Comparison of ENCODE assay signal across 8 cellular contexts in the genomic region with DNA sequence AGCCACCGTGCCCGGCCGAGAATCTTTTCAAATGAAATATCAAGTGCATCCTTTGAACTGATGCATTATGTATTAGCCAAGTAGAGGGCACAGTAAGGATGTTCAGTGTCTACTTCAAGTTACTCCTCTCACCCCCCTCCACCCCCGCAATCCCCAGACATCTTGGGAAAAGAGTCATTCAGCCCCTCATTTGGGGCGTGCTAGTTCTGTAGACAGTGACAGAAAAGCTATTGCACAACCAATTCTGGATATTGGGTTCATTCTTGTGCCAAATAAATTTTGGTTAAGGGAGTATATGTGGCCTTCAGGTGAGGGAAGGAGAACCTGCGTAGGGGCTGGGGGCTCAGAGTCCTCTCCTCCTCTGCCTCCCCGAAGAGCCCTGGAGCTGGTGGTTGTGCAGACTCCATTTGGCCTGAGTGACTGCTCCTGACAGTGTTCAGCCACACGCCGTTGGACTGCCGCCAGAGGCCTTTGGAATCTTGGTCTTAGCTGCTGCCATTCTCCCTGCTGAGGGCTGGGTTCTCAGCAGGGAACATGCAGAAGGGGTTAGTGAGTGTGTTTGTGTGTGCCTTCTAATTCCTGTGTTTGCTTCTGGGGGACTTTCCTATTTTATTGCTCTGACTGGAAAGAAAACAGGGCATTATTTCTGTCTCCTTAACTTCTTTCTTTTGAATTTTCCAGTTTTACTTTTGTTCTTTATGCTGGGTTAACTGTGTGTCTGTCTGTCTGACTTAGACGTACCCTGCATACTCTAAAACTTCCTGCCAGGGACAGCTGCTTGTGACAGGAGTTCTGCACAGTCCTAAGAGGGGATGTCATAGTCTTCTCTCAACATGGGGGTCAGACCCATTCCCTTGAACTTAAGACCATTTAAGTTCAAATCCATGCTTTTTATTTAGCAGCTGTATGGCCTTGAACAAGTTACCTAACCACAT. TPM values are rescaled to one million over a fixed set of nuclear protein-coding genes. Genes with fewer than 3 reads are reported as not detected.
DNase-seq lines count a peak whose midpoint lies in the region; ATAC-seq and TF ChIP-seq lines count a peak whose summit lies in the region.

No MANE protein-coding gene starts in this region.

- TF ChIP-seq CTCF in SK-N-SH (IDR thresholded peaks at IDR 0.05): no peak
- no peak for TF ChIP-seq CTCF in heart right ventricle (IDR thresholded peaks at IDR 0.05)
- TF ChIP-seq CTCF in retinal pigment epithelial cell (conservative IDR thresholded peaks at IDR 0.05; ENCODE audit: low read depth, low read length): no peak

- TF ChIP-seq RAD21 in SK-N-SH (IDR thresholded peaks at IDR 0.05; ENCODE audit: low read length): peak; percentile 36

- H3K9me2 ChIP-seq in GM23248 (ENCODE audit: insufficient read depth) (no peaks in the 10 kb centered on the region), SK-N-SH (no peaks in the 10 kb centered on the region)

- H2AFZ ChIP-seq in GM23248 (0 out of 2 replicates have a peak overlapping the region, but pooled peaks have one; percentile 23), SK-N-SH (ENCODE audit: low read depth) (peak overlapping the region; percentile 9; the same call in 1 of the 2 replicates)

- ATAC-seq in heart right ventricle (peak; percentile 88 to 96 (median 93)), GM18505 (IDR thresholded peaks at IDR 0.05; ENCODE audit: unreplicated experiment) (no peak), HG02885 (IDR thresholded peaks at IDR 0.05; ENCODE audit: poor library complexity, unreplicated experiment) (no peak)

- H3K4me2 ChIP-seq in GM23248 (ENCODE audit: unreplicated experiment) (no peak overlapping the region), SK-N-SH (peak overlapping the region; percentile 52)

- no peak for TF ChIP-seq POLR2A in GM18505 (IDR thresholded peaks at IDR 0.05; ENCODE audit: borderline replicate concordance, extremely low read depth, insufficient read depth, insufficient read length)

- no peaks in the 10 kb centered on the region for H3K9me3 ChIP-seq in GM23248 (ENCODE audit: low read depth)
- H3K9me3 ChIP-seq in SK-N-SH: no peaks in the 10 kb centered on the region
- H3K9me3 ChIP-seq in heart right ventricle: no peaks in the 10 kb centered on the region

- H3K36me3 ChIP-seq in GM23248 (ENCODE audit: low read depth) (no peaks in the 10 kb centered on the region), SK-N-SH (replicated peaks in 1 of 2; ENCODE audit: control insufficient read depth in 1 of 2, insufficient read depth in 2 of 2, low read length in 1 of 2) (no peaks in the 10 kb centered on the region), heart right ventricle (no peaks in the 10 kb centered on the region)

- H4K20me1 ChIP-seq in GM23248 (ENCODE audit: insufficient read depth) (no peaks in the 10 kb centered on the region), SK-N-SH (ENCODE audit: insufficient read depth) (no peaks in the 10 kb centered on the region)

- H3K4me3 ChIP-seq in GM23248 (no peak overlapping the region), SK-N-SH (ENCODE audit: low read depth in 2 of 2, low read length in 1 of 2) (no peak overlapping the region), heart right ventricle (no peak overlapping the region), retinal pigment epithelial cell (ENCODE audit: low read length) (no peak overlapping the region)

- no peaks in the 10 kb centered on the region for H3K79me2 ChIP-seq in GM23248 (ENCODE audit: insufficient read depth)
- peaks cover 85% of the 10 kb centered on the region for H3K79me2 ChIP-seq in SK-N-SH (ENCODE audit: insufficient read depth)

- H3K4me1 ChIP-seq in GM23248 (ENCODE audit: insufficient read depth): peaks cover 10% of the 10 kb centered on the region; the same call in 1 of the 2 replicates
- peaks cover 18 to 33% of the 10 kb centered on the region in 2 experiments for H3K4me1 ChIP-seq in SK-N-SH (ENCODE audit: control insufficient read depth in 1 of 2, insufficient read depth in 2 of 2, low read depth in 1 of 2, low read length in 1 of 2)
- peaks cover 0 to 76% (median 29%) of the 10 kb centered on the region in 9 donors for H3K4me1 ChIP-seq in heart right ventricle

- H3F3A ChIP-seq in GM23248 (ENCODE audit: insufficient read depth) (peaks cover 6% of the 10 kb centered on the region), SK-N-SH (replicated peaks; ENCODE audit: insufficient read depth) (peaks cover 6% of the 10 kb centered on the region)

- H3K27ac ChIP-seq in GM23248: no peak overlapping the region
- H3K27ac ChIP-seq in SK-N-SH (ENCODE audit: low read depth in 2 of 2, low read length in 1 of 2): peak overlapping the region; percentile 50 to 82
- peak overlapping the region in 9 of 10 donors; percentile 22 to 76 (median 57) for H3K27ac ChIP-seq in heart right ventricle

- 50 to 56% methylated on average over 11 of the region's 11 CpGs for WGBS in GM23248 (ENCODE audit: low coverage in 1 of 2, low lambda C conversion rate in 2 of 2, missing lambda C conversion rate in 2 of 2), 2 experiments
- 69% methylated on average over 8 of the region's 11 CpGs for WGBS in SK-N-SH (ENCODE audit: low lambda C conversion rate)
- WGBS in heart right ventricle, 2 donors: 39 to 42% methylated on average over 11 of the region's 11 CpGs

- H3K27me3 ChIP-seq in GM23248 (replicated peaks; ENCODE audit: insufficient read depth): no peaks in the 10 kb centered on the region
- no peaks in the 10 kb centered on the region for H3K27me3 ChIP-seq in SK-N-SH (ENCODE audit: insufficient read depth)
- no peaks in the 10 kb centered on the region for H3K27me3 ChIP-seq in heart right ventricle

- peak; percentile 18 to 71; a peak in 3 of 4 replicates for TF ChIP-seq EP300 in SK-N-SH (IDR thresholded peaks at IDR 0.05; ENCODE audit: borderline replicate concordance in 1 of 2, low read depth in 1 of 2, low read length in 1 of 2)

- no peak overlapping the region for H3K9ac ChIP-seq in GM23248
- H3K9ac ChIP-seq in SK-N-SH: peak overlapping the region; percentile 25; the same call in 1 of the 2 replicates

- in situ Hi-C loops in GM23248 (cut with MboI): no loop called here

- DNase-seq in GM23248 (peak; percentile 54), SK-N-SH (peak; percentile 64), heart right ventricle (peak; percentile 91 to 92), retinal pigment epithelial cell (ENCODE audit: low read depth) (peak; percentile 88), NCI-H526 treated with DMSO at 0.1 percent for 48 hours (lab: John Stamatoyannopoulos, UW) (no peak), DMS114 treated with DMSO at 0.1 percent for 48 hours (lab: John Stamatoyannopoulos, UW; ENCODE audit: unreplicated experiment) (no peak)

- POLR2A ChIA-PET in SK-N-SH (lab: Yijun Ruan, JAX): no interaction called here

- CTCF ChIA-PET in SK-N-SH (lab: Yijun Ruan, JAX): interaction anchor here (0.8 to 3.0 kb wide), 5 partner anchors 30 to 406 kb away, joined by 3 to 14 read pairs (median 3); no protein-coding TSS in a partner anchor

- intact Hi-C loops in heart right ventricle (cut with DNase I): no loop called here

TF ChIP-seq in SK-N-SH, 30 proteins besides CTCF, POLR2A, EP300 and RAD21 (continues in another document):
- TF ChIP-seq NFIC (IDR thresholded peaks at IDR 0.05; ENCODE audit: borderline replicate concordance) (peak; percentile 92), RXRA (IDR thresholded peaks at IDR 0.05; ENCODE audit: borderline replicate concordance, low read depth) (no peak), JUND (IDR thresholded peaks at IDR 0.05) (no peak), GATA2 (CRISPR knock-in tag; IDR thresholded peaks at IDR 0.05) (no peak), EZH2phosphoT487 (IDR thresholded peaks at IDR 0.05; ENCODE audit: borderline replicate concordance, low read depth) (no peak), NRF1 (IDR thresholded peaks at IDR 0.05; ENCODE audit: low read depth, low read length) (no peak), MEF2A (IDR thresholded peaks at IDR 0.05; ENCODE audit: borderline replicate concordance, low read depth) (no peak), RCOR1 (IDR thresholded peaks at IDR 0.05; ENCODE audit: low read length) (peak; percentile 64; the same call in 1 of the 2 replicates), SIN3A (IDR thresholded peaks at IDR 0.05; ENCODE audit: borderline replicate concordance, low read depth, low read length) (no peak; the same call in 1 of the 2 replicates), TEAD4 (IDR thresholded peaks at IDR 0.05; ENCODE audit: borderline replicate concordance, insufficient read depth) (no peak), PBX3 (IDR thresholded peaks at IDR 0.05) (peak; percentile 58)
- TF ChIP-seq, protein P1, sequence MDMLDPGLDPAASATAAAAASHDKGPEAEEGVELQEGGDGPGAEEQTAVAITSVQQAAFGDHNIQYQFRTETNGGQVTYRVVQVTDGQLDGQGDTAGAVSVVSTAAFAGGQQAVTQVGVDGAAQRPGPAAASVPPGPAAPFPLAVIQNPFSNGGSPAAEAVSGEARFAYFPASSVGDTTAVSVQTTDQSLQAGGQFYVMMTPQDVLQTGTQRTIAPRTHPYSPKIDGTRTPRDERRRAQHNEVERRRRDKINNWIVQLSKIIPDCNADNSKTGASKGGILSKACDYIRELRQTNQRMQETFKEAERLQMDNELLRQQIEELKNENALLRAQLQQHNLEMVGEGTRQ (IDR thresholded peaks at IDR 0.05; ENCODE audit: borderline replicate concordance, low read depth, low read length): no peak

RNA-seq across cellular contexts. Expression of gene RARB, which starts 21.0 kb away (rescaled TPM):
- total RNA-seq in GM23248 (2014; rRNA removed; shearing (Covaris generic)): not detected in 2 replicates
- polyA plus RNA-seq in GM23248 (2016; fragmentation: Nextera tagmentation; extraction: Ambion mirVana): 0.11 and 0.22 TPM in 2 replicates
- 10.7 and 15.2 TPM in 2 replicates for polyA plus RNA-seq in SK-N-SH (2012; rRNA removed)
- 13.7 and 14.8 TPM in 2 replicates for polyA plus RNA-seq in SK-N-SH (2012; cell fraction: cytosol; rRNA removed)
- polyA plus RNA-seq in SK-N-SH (2012; cell fraction: nucleus; rRNA removed): 8.0 and 16.6 TPM in 2 replicates
- 10 to 100 TPM in 9 of 10 donors, 1 to 10 TPM in 1; 8.6 to 23.2 (median 19.0) TPM for total RNA-seq in heart right ventricle
- 1 to 10 TPM; 3.6 to 6.5 TPM for polyA plus RNA-seq in heart right ventricle

Comparison
In these comparisons a context has a peak if more than half of its experiments do, and no peak if none do; other contexts are left out.
1. DNase-seq: peak in GM23248 (single experiment), SK-N-SH (single experiment), heart right ventricle (2 of 2) and retinal pigment epithelial cell (single experiment); none in NCI-H526 treated with DMSO at 0.1 percent for 48 hours (single experiment) and DMS114 treated with DMSO at 0.1 percent for 48 hours (single experiment).
2. ATAC-seq: peak in heart right ventricle (8 of 8); none in GM18505 (single experiment) and HG02885 (single experiment).